Comparison of ENCODE assay signal across 16 cellular contexts in the genomic region with DNA sequence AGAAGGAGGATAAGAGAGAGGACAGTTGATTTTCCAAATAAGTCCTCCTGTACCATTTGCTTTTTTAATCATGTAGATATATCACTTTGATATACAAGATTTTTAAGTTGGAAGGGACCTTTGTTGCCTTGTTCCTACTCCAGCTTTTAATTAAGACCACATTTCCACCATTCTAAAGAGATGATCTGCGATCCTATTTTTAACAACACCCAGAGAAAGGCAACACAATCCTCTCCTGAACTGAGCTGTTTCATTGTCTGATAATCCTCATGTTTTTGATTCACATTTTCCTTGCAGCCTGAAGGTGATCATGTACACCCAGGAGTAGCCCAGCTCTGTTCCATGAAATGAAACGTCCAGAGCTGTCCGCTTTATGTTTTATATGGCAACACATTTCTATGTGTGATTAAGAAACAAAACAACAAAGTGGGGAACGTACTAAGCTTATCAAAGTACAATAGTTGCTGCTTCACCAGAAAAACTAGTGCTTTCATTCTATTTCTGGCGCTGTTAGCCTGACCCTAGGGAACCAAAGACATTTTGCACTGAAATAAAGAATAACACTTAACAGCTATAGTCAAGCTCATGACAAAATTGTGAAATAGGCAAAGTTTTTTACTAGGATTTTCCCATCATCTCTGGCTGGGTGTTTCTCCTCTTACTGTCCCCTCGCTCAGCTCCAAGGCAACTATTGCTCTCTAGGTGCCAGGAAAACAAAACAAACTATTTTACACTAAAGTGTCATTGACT. TPM values are rescaled to one million over a fixed set of nuclear protein-coding genes. Genes with fewer than 3 reads are reported as not detected.
DNase-seq lines count a peak whose midpoint lies in the region; ATAC-seq and TF ChIP-seq lines count a peak whose summit lies in the region.
"Had no signal": no experiment of that assay in that cellular context is flagged by ENCODE, and none has a peak within 500 bp of the region (broad histone marks: within the 10 kb centered on the region; RNA-seq: fewer than 3 reads in every experiment).

No MANE protein-coding gene starts in this region.

- H3K36me3 ChIP-seq in muscle layer of colon (ENCODE audit: insufficient read depth, low read length) = no peaks in the 10 kb centered on the region
- H3K36me3 ChIP-seq in thoracic aorta = no peaks in the 10 kb centered on the region
- H3K36me3 ChIP-seq: neutrophil, transverse colon had no signal

- no peaks in the 10 kb centered on the region for H3K9me3 ChIP-seq in muscle layer of colon (ENCODE audit: low read length)
- no peaks in the 10 kb centered on the region for H3K9me3 ChIP-seq in thoracic aorta
- H3K9me3 ChIP-seq: neutrophil, transverse colon had no signal

- H3K4me3 ChIP-seq in fibroblast of mammary gland (ENCODE audit: control insufficient read depth, low read depth, low read length) = no peak overlapping the region
- H3K4me3 ChIP-seq in muscle layer of colon (ENCODE audit: low read depth in 1 of 2, low read length in 2 of 2) = no peak overlapping the region
- peak overlapping the region; percentile 13 for H3K4me3 ChIP-seq in thoracic aorta
- H3K4me3 ChIP-seq: lung, transverse colon had no signal

- intact Hi-C loops in head of caudate nucleus (cut with DNase I) = no loop called here

- H3K27me3 ChIP-seq in muscle layer of colon (ENCODE audit: control insufficient read depth in 1 of 2, insufficient read depth in 2 of 2, low read length in 2 of 2) (no peaks in the 10 kb centered on the region), thoracic aorta (replicated peaks; ENCODE audit: insufficient read depth) (no peaks in the 10 kb centered on the region)
- H3K27me3 ChIP-seq: transverse colon had no signal

- TF ChIP-seq CTCF in fibroblast of mammary gland (conservative IDR thresholded peaks at IDR 0.05; ENCODE audit: control insufficient read depth, insufficient read depth, low read depth, low read length) = no peak
- TF ChIP-seq CTCF in thoracic aorta (IDR thresholded peaks at IDR 0.05) = no peak

- peaks cover 38% of the 10 kb centered on the region for H3K4me1 ChIP-seq in muscle layer of colon (ENCODE audit: insufficient read depth, low read length)
- peaks cover 4 to 40% of the 10 kb centered on the region in 2 donors for H3K4me1 ChIP-seq in thoracic aorta (ENCODE audit: control insufficient read depth in 1 of 2, low read depth in 2 of 2)

- DNase-seq in NCI-H82 (lab: John Stamatoyannopoulos, UW) (peak; percentile 20), fibroblast of mammary gland (ENCODE audit: low read depth) (peak; percentile 79), thoracic aorta (ENCODE audit: low spot score) (no peak), head of caudate nucleus (no peak), DMS79 treated with DMSO at 0.1 percent for 48 hours (lab: John Stamatoyannopoulos, UW) (no peak)
- DNase-seq: activated CD4-positive, alpha-beta memory T cell treated with anti-CD3 and anti-CD28 coated beads for 36 hours; CD4-positive, CD25-positive, alpha-beta regulatory T cell; EL; SIG-M5; stimulated activated CD4-positive, alpha-beta T cell treated with anti-CD3 and anti-CD28 coated beads, Interleukin-15, amount 100 ng/mL, for 24 hours; transverse colon had no signal

- H3K27ac ChIP-seq in muscle layer of colon (ENCODE audit: low read depth, low read length) = peak overlapping the region; percentile 10
- peak overlapping the region; percentile 18 to 59 for H3K27ac ChIP-seq in thoracic aorta
- H3K27ac ChIP-seq: neutrophil had no signal

- no peak overlapping the region for H3K9ac ChIP-seq in muscle layer of colon (ENCODE audit: low read length)

- ATAC-seq in thoracic aorta (ENCODE audit: insufficient number of reproducible peaks, low FRiP score, low read depth) (peak; percentile 9), HG03280 (IDR thresholded peaks at IDR 0.05; ENCODE audit: unreplicated experiment) (no peak), HG02973 (IDR thresholded peaks at IDR 0.05; ENCODE audit: unreplicated experiment) (no peak)

RNA-seq across cellular contexts. Expression of a gene that starts 22.6 kb away (rescaled TPM):
- total RNA-seq in thoracic aorta = 10 to 100 TPM; 11.8 to 32.2 TPM

Comparison
In these comparisons a context has a peak if more than half of its experiments do, and no peak if none do; other contexts are left out.
1. DNase-seq: peak in NCI-H82 (single experiment) and fibroblast of mammary gland (single experiment); none in thoracic aorta (single experiment), head of caudate nucleus (0 of 42) and DMS79 treated with DMSO at 0.1 percent for 48 hours (single experiment).